27 cellular contexts compared by ENCODE assay signal in the genomic region with DNA sequence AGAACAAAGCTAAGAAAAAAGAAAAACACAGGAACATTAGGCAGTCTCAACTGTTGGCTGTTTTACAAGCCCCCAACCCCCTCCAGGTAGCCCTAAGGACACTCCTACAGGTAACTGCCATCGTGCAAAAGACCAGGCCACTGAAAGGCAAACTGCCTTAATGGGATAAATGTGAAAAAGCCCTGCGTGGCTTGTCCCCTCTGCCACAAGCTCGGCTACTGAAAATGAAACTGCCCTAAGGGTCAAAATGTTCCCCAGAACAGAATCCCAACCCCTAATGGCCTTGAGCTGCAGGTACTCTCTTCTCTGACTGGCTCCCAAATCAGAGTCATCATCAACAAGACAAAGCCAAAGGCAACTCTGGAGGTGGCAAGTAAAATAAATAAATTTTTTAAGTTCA.
A peak's percentile ranks its signal among the peaks of the same experiment; 100 is the strongest.
DNase-seq lines count a peak whose midpoint lies in the region; ATAC-seq and TF ChIP-seq lines count a peak whose summit lies in the region.
"Had no signal": no experiment of that assay in that cellular context is flagged by ENCODE, and none has a peak within 500 bp of the region (broad histone marks: within the 10 kb centered on the region; RNA-seq: fewer than 3 reads in every experiment).

No MANE protein-coding gene starts in this region.

- no peak for TF ChIP-seq CTCF in KMS-11 (conservative IDR thresholded peaks at IDR 0.05; ENCODE audit: low read depth, low read length)
- no peak for TF ChIP-seq CTCF in osteocyte (IDR thresholded peaks at IDR 0.05)

- peaks cover 5% of the 10 kb centered on the region for H3K9me3 Mint-ChIP-seq in activated naive CD8-positive, alpha-beta T cell treated with anti-CD3 and anti-CD28 coated beads, Interleukin-2, amount 10 ng/mL, durations not matched to agents 7 days and 5 days
- no peaks in the 10 kb centered on the region for H3K9me3 Mint-ChIP-seq in activated naive CD8-positive, alpha-beta T cell treated with anti-CD3 and anti-CD28 coated beads, Interleukin-2, amount 50 U/mL, for 24 hours
- H3K9me3 Mint-ChIP-seq in effector memory CD8-positive, alpha-beta T cell: no peaks in the 10 kb centered on the region
- H3K9me3 Mint-ChIP-seq in T-cell (no peaks in the 10 kb centered on the region), osteocyte (ENCODE audit: unreplicated experiment) (peaks cover 30% of the 10 kb centered on the region)

- peak overlapping the region; percentile 86; the same call in 1 of the 2 replicates for H3K4me2 ChIP-seq in KMS-11
- H3K4me2 ChIP-seq: A549 had no signal

- no peak overlapping the region for H3K9ac ChIP-seq in KMS-11

- no peak overlapping the region for H3K4me3 ChIP-seq in KMS-11 (IDR thresholded peaks at IDR 0.05; ENCODE audit: insufficient read depth, low read depth, low read length)
- H3K4me3 ChIP-seq: A549, left lung, Peyer's patch, prostate gland, right lobe of liver, spleen, thyroid gland, uterus had no signal

- ATAC-seq in activated naive CD8-positive, alpha-beta T cell treated with anti-CD3 and anti-CD28 coated beads, Interleukin-2, amount 10 ng/mL, durations not matched to agents 7 days and 5 days (ENCODE audit: low read depth): no peak
- no peak for ATAC-seq in activated naive CD8-positive, alpha-beta T cell treated with anti-CD3 and anti-CD28 coated beads, Interleukin-2, amount 50 U/mL, for 24 hours
- no peak for ATAC-seq in effector memory CD8-positive, alpha-beta T cell (replicated peaks)
- no peak for ATAC-seq in T-cell (replicated peaks in 1 of 4)
- ATAC-seq: A549, esophagus mucosa, left lung, right lobe of liver had no signal

- H3K36me3 Mint-ChIP-seq in activated naive CD8-positive, alpha-beta T cell treated with anti-CD3 and anti-CD28 coated beads, Interleukin-2, amount 10 ng/mL, durations not matched to agents 7 days and 5 days: peaks cover 17% of the 10 kb centered on the region
- peaks cover 4% of the 10 kb centered on the region for H3K36me3 Mint-ChIP-seq in activated naive CD8-positive, alpha-beta T cell treated with anti-CD3 and anti-CD28 coated beads, Interleukin-2, amount 50 U/mL, for 24 hours (ENCODE audit: low read depth)
- H3K36me3 Mint-ChIP-seq in effector memory CD8-positive, alpha-beta T cell (ENCODE audit: insufficient read depth): no peaks in the 10 kb centered on the region
- H3K36me3 Mint-ChIP-seq in T-cell (no peaks in the 10 kb centered on the region), osteocyte (ENCODE audit: unreplicated experiment) (no peaks in the 10 kb centered on the region)
- H3K36me3 Mint-ChIP-seq: brain had no signal

- H3K36me3 ChIP-seq in KMS-11 (ENCODE audit: insufficient read depth): no peaks in the 10 kb centered on the region
- H3K36me3 ChIP-seq: left lung, Peyer's patch, prostate gland, right lobe of liver, spleen, thyroid gland, uterus, WERI-Rb-1 had no signal

- no peaks in the 10 kb centered on the region for H3K27me3 Mint-ChIP-seq in activated naive CD8-positive, alpha-beta T cell treated with anti-CD3 and anti-CD28 coated beads, Interleukin-2, amount 10 ng/mL, durations not matched to agents 7 days and 5 days
- H3K27me3 Mint-ChIP-seq in activated naive CD8-positive, alpha-beta T cell treated with anti-CD3 and anti-CD28 coated beads, Interleukin-2, amount 50 U/mL, for 24 hours: no peaks in the 10 kb centered on the region
- no peaks in the 10 kb centered on the region for H3K27me3 Mint-ChIP-seq in effector memory CD8-positive, alpha-beta T cell
- H3K27me3 Mint-ChIP-seq in T-cell (peaks cover 0 to 4% of the 10 kb centered on the region in 2 donors), osteocyte (ENCODE audit: unreplicated experiment) (peaks cover 16% of the 10 kb centered on the region)
- H3K27me3 Mint-ChIP-seq: activated CD4-positive, alpha-beta T cell treated with anti-CD3 and anti-CD28 coated beads, Interleukin-2, amount 10 ng/mL, durations not matched to agents 24 days and 14 days had no signal

- no peak overlapping the region for H2AFZ ChIP-seq in KMS-11 (ENCODE audit: low read depth)

- no peak for DNase-seq in activated naive CD8-positive, alpha-beta T cell treated with anti-CD3 and anti-CD28 coated beads, Interleukin-2, amount 10 ng/mL, durations not matched to agents 7 days and 5 days
- no peak for DNase-seq in activated naive CD8-positive, alpha-beta T cell treated with anti-CD3 and anti-CD28 coated beads, Interleukin-2, amount 50 U/mL, for 24 hours
- no peak for DNase-seq in effector memory CD8-positive, alpha-beta T cell
- DNase-seq in T-cell (no peak), SW 1271 (lab: John Stamatoyannopoulos, UW) (no peak), osteocyte (ENCODE audit: extremely low spot score, unreplicated experiment) (no peak), NCI-H748 (lab: John Stamatoyannopoulos, UW; ENCODE audit: unreplicated experiment) (no peak)
- DNase-seq: activated CD4-positive, alpha-beta T cell treated with anti-CD3 and anti-CD28 coated beads, Interleukin-2, amount 10 ng/mL, durations not matched to agents 24 days and 14 days; activated naive CD4-positive, alpha-beta T cell treated with Interleukin-2 at 50 U/mL for 16 hours; cerebellar nuclear complex; dermis blood vessel endothelial cell; left lung; mesendoderm; NCI-H1436 treated with DMSO at 0.1 percent for 48 hours; NCI-H446; NCI-H774; Peyer's patch; right lobe of liver; spleen; thyroid gland; uterus; WERI-Rb-1 had no signal

- peaks cover 40% of the 10 kb centered on the region for H3K4me1 Mint-ChIP-seq in activated naive CD8-positive, alpha-beta T cell treated with anti-CD3 and anti-CD28 coated beads, Interleukin-2, amount 10 ng/mL, durations not matched to agents 7 days and 5 days
- peaks cover 71% of the 10 kb centered on the region for H3K4me1 Mint-ChIP-seq in activated naive CD8-positive, alpha-beta T cell treated with anti-CD3 and anti-CD28 coated beads, Interleukin-2, amount 50 U/mL, for 24 hours
- H3K4me1 Mint-ChIP-seq in effector memory CD8-positive, alpha-beta T cell (ENCODE audit: low read depth in 2 of 2): peaks cover 28 to 30% of the 10 kb centered on the region in 2 donors
- peaks cover 40 to 70% (median 47%) of the 10 kb centered on the region in 3 donors for H3K4me1 Mint-ChIP-seq in T-cell
- no peaks in the 10 kb centered on the region for H3K4me1 Mint-ChIP-seq in osteocyte (ENCODE audit: unreplicated experiment)
- H3K4me1 Mint-ChIP-seq: brain had no signal

- CTCF ChIA-PET in T-cell (lab: Charles Lee): no interaction called here

- H3K27ac ChIP-seq in KMS-11: no peak overlapping the region; the same call in 1 of the 2 replicates
- H3K27ac ChIP-seq: A549, left lung, Peyer's patch, prostate gland, right lobe of liver, thyroid gland, uterus, WERI-Rb-1 had no signal

- H3K27me3 ChIP-seq in KMS-11 (ENCODE audit: insufficient read depth, low read depth): no peaks in the 10 kb centered on the region
- H3K27me3 ChIP-seq: Peyer's patch, right lobe of liver, spleen, thyroid gland, uterus had no signal

- no peaks in the 10 kb centered on the region for H3K79me2 ChIP-seq in KMS-11 (ENCODE audit: insufficient read depth, low read depth)

- peak overlapping the region; percentile 47 for H3K4me3 Mint-ChIP-seq in activated naive CD8-positive, alpha-beta T cell treated with anti-CD3 and anti-CD28 coated beads, Interleukin-2, amount 10 ng/mL, durations not matched to agents 7 days and 5 days
- H3K4me3 Mint-ChIP-seq in activated naive CD8-positive, alpha-beta T cell treated with anti-CD3 and anti-CD28 coated beads, Interleukin-2, amount 50 U/mL, for 24 hours: no peak overlapping the region
- H3K4me3 Mint-ChIP-seq in effector memory CD8-positive, alpha-beta T cell: peak overlapping the region; percentile 48 to 49
- H3K4me3 Mint-ChIP-seq in T-cell (peak overlapping the region in 1 of 3 donors; percentile 70), osteocyte (ENCODE audit: unreplicated experiment) (no peak overlapping the region)
- H3K4me3 Mint-ChIP-seq: activated CD4-positive, alpha-beta T cell treated with anti-CD3 and anti-CD28 coated beads, Interleukin-2, amount 10 ng/mL, durations not matched to agents 24 days and 14 days; brain had no signal

- no peak overlapping the region for H3K27ac Mint-ChIP-seq in activated naive CD8-positive, alpha-beta T cell treated with anti-CD3 and anti-CD28 coated beads, Interleukin-2, amount 10 ng/mL, durations not matched to agents 7 days and 5 days
- H3K27ac Mint-ChIP-seq in activated naive CD8-positive, alpha-beta T cell treated with anti-CD3 and anti-CD28 coated beads, Interleukin-2, amount 50 U/mL, for 24 hours: no peak overlapping the region
- peak overlapping the region; percentile 72 to 88 for H3K27ac Mint-ChIP-seq in effector memory CD8-positive, alpha-beta T cell
- H3K27ac Mint-ChIP-seq in T-cell (peak overlapping the region in 1 of 2 donors; percentile 81), osteocyte (ENCODE audit: unreplicated experiment) (no peak overlapping the region)
- H3K27ac Mint-ChIP-seq: brain had no signal

- no peaks in the 10 kb centered on the region for H4K20me1 ChIP-seq in KMS-11 (ENCODE audit: insufficient read depth)

- H3K4me1 ChIP-seq in KMS-11 (ENCODE audit: low read depth, poor library complexity, severe bottlenecking): peaks cover 53% of the 10 kb centered on the region
- H3K4me1 ChIP-seq: A549, left lung, Peyer's patch, prostate gland, right lobe of liver, thyroid gland, uterus had no signal

- POLR2A ChIA-PET in activated naive CD8-positive, alpha-beta T cell treated with anti-CD3 and anti-CD28 coated beads, Interleukin-2, amount 10 ng/mL, durations not matched to agents 7 days and 5 days (lab: Charles Lee): no interaction called here
- POLR2A ChIA-PET in T-cell (lab: Charles Lee): no interaction called here

Comparison
In these comparisons a context has a peak if more than half of its experiments do, and no peak if none do; other contexts are left out.
1. H3K4me3 Mint-ChIP-seq: peak in activated naive CD8-positive, alpha-beta T cell treated with anti-CD3 and anti-CD28 coated beads, Interleukin-2, amount 10 ng/mL, durations not matched to agents 7 days and 5 days (single experiment) and effector memory CD8-positive, alpha-beta T cell (2 of 2); none in activated naive CD8-positive, alpha-beta T cell treated with anti-CD3 and anti-CD28 coated beads, Interleukin-2, amount 50 U/mL, for 24 hours (single experiment) and osteocyte (single experiment).
2. H3K27ac Mint-ChIP-seq: peak in effector memory CD8-positive, alpha-beta T cell (2 of 2); none in activated naive CD8-positive, alpha-beta T cell treated with anti-CD3 and anti-CD28 coated beads, Interleukin-2, amount 10 ng/mL, durations not matched to agents 7 days and 5 days (single experiment), activated naive CD8-positive, alpha-beta T cell treated with anti-CD3 and anti-CD28 coated beads, Interleukin-2, amount 50 U/mL, for 24 hours (single experiment) and osteocyte (single experiment).